Comparison of ENCODE assay signal across 18 cellular contexts in the genomic region with DNA sequence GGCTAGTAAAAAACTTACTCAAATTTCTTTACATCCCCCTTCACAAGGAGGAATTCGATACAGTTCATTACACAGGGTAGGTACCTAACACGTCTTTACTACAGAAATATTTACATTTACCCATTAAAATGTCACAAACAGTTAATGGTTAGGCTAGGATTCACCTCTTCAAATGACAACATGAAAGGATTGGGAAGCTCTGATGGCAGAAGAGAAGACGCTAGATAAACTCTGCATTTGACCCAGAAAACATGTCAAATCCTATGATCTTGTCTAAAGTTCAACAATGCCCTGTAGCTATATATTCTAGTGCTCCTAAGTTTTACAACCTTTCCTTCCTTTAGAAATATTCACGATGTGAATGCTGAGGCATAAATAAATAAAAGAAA.
DNase-seq lines count a peak whose midpoint lies in the region; ATAC-seq and TF ChIP-seq lines count a peak whose summit lies in the region.
"Had no signal": no experiment of that assay in that cellular context is flagged by ENCODE, and none has a peak within 500 bp of the region (broad histone marks: within the 10 kb centered on the region; RNA-seq: fewer than 3 reads in every experiment).

No MANE protein-coding gene starts in this region.

- peak overlapping the region; percentile 96 for H3K27ac Mint-ChIP-seq in nephron progenitor cell
- H3K27ac Mint-ChIP-seq: CD4-positive, alpha-beta T cell; HFFc6 had no signal

- peak overlapping the region; percentile 46 for H3K4me3 ChIP-seq in DOHH2 (ENCODE audit: low read length)
- no peak overlapping the region for H3K4me3 ChIP-seq in OCI-LY7 (ENCODE audit: low read depth, low read length, poor library complexity, severe bottlenecking)
- peak overlapping the region; percentile 38 for H3K4me3 ChIP-seq in adipocyte (ENCODE audit: low read length)
- no peak overlapping the region for H3K4me3 ChIP-seq in SJCRH30
- H3K4me3 ChIP-seq in foreskin fibroblast (ENCODE audit: low read depth in 1 of 2, low read length in 2 of 2): no peak overlapping the region

- BruUV-seq in OCI-LY7 (replicated peaks; lab: Mats Ljungman, UMichigan): no TSS peak

- H3K36me3 Mint-ChIP-seq in nephron progenitor cell (ENCODE audit: low read depth): peaks cover 11% of the 10 kb centered on the region

- no peak overlapping the region for H2AFZ ChIP-seq in OCI-LY7 (ENCODE audit: low read length)

- no peaks in the 10 kb centered on the region for H3K9me3 ChIP-seq in DOHH2 (ENCODE audit: control insufficient read depth, insufficient read depth, low read length)
- H3K9me3 ChIP-seq in OCI-LY7 (ENCODE audit: low read length): no peaks in the 10 kb centered on the region
- no peaks in the 10 kb centered on the region for H3K9me3 ChIP-seq in adipocyte (ENCODE audit: control insufficient read depth, low read length)
- H3K9me3 ChIP-seq in SJCRH30 (replicated peaks): no peaks in the 10 kb centered on the region

- H3K9me3 Mint-ChIP-seq in nephron progenitor cell: no peaks in the 10 kb centered on the region
- H3K9me3 Mint-ChIP-seq: CD4-positive, alpha-beta T cell; HFFc6 had no signal

- H3K4me1 ChIP-seq in DOHH2 (ENCODE audit: control insufficient read depth, low read length): peaks cover 61% of the 10 kb centered on the region
- peaks cover 30% of the 10 kb centered on the region for H3K4me1 ChIP-seq in OCI-LY7 (ENCODE audit: insufficient read depth, low read length, poor library complexity, severe bottlenecking)
- H3K4me1 ChIP-seq in adipocyte (ENCODE audit: control insufficient read depth, insufficient read depth, low read length): peaks cover 21% of the 10 kb centered on the region
- peaks cover 14% of the 10 kb centered on the region for H3K4me1 ChIP-seq in SJCRH30

- POLR2A ChIA-PET in OCI-LY7 (lab: Charles Lee): interaction anchor here (1.0 to 1.5 kb wide), 3 partner anchors 9 to 121 kb away, joined by 3 to 9 read pairs (median 3); no protein-coding TSS in a partner anchor

- intact Hi-C loops in OCI-LY7 (cut with micrococcal nuclease; ENCODE audit: unreplicated experiment) (no loop called here), left ventricle myocardium superior (cut with micrococcal nuclease) (no loop called here)

- H3K4me2 ChIP-seq in DOHH2 (ENCODE audit: low read length) (peak overlapping the region; percentile 65), OCI-LY7 (ENCODE audit: low read length) (peak overlapping the region; percentile 57)
- H3K4me2 ChIP-seq: KMS-11 had no signal

- H3K9me2 ChIP-seq in DOHH2 (replicated peaks; ENCODE audit: control insufficient read depth, low read length): no peaks in the 10 kb centered on the region
- H3K9me2 ChIP-seq in OCI-LY7 (ENCODE audit: insufficient read depth, low read length): no peaks in the 10 kb centered on the region

- DNase-seq in OCI-LY7 (ENCODE audit: low spot score): no peak
- no peak for DNase-seq in adipocyte (ENCODE audit: low read depth)
- DNase-seq in nephron progenitor cell: no peak
- no peak for DNase-seq in left ventricle myocardium superior
- DNase-seq in activated T-cell treated with anti-CD3 and anti-CD28 coated beads, Interleukin-2, amount 50 U/mL, for 1 hour: no peak
- no peak for DNase-seq in SJCRH30
- no peak for DNase-seq in foreskin fibroblast
- DNase-seq: CD4-positive, alpha-beta T cell; DND-41; GF-D8; HFFc6; NCI-H1105 treated with DMSO at 0.1 percent for 48 hours; NCI-H1930; NCI-H2171; NCI-H446 treated with DMSO at 0.1 percent for 48 hours; NCI-H748 treated with DMSO at 0.1 percent for 48 hours had no signal

- H3K27ac ChIP-seq in DOHH2 (ENCODE audit: low read depth, low read length) (peak overlapping the region; percentile 43), OCI-LY7 (ENCODE audit: low read depth, low read length, poor library complexity, severe bottlenecking) (peak overlapping the region; percentile 7), SJCRH30 (no peak overlapping the region)
- H3K27ac ChIP-seq: KMS-11 had no signal

- H3F3A ChIP-seq in DOHH2 (ENCODE audit: control insufficient read depth, insufficient read depth): peaks cover 14% of the 10 kb centered on the region

- H3K4me3 Mint-ChIP-seq in nephron progenitor cell: peak overlapping the region; percentile 20
- H3K4me3 Mint-ChIP-seq: CD4-positive, alpha-beta T cell; HFFc6 had no signal

- H3K27me3 ChIP-seq in DOHH2 (ENCODE audit: control insufficient read depth, low read length) (no peaks in the 10 kb centered on the region), adipocyte (replicated peaks; ENCODE audit: control insufficient read depth, insufficient read depth, low read length) (no peaks in the 10 kb centered on the region), SJCRH30 (no peaks in the 10 kb centered on the region)

- H3K9ac ChIP-seq in adipocyte (ENCODE audit: low read length): peak overlapping the region; percentile 12
- H3K9ac ChIP-seq: KMS-11 had no signal

- H3K36me3 ChIP-seq in DOHH2 (ENCODE audit: control insufficient read depth, low read length) (no peaks in the 10 kb centered on the region), OCI-LY7 (ENCODE audit: insufficient read depth, low read length) (no peaks in the 10 kb centered on the region), adipocyte (ENCODE audit: control insufficient read depth, insufficient read depth, low read length, severe bottlenecking) (no peaks in the 10 kb centered on the region), SJCRH30 (no peaks in the 10 kb centered on the region)

- no peak for TF ChIP-seq CTCF in DOHH2 (IDR thresholded peaks at IDR 0.05; ENCODE audit: low read depth, low read length, poor library complexity, severe bottlenecking)
- no peak for TF ChIP-seq CTCF in OCI-LY7 (conservative IDR thresholded peaks at IDR 0.05; ENCODE audit: low read length)
- TF ChIP-seq CTCF in nephron progenitor cell (IDR thresholded peaks at IDR 0.05): no peak
- no peak for TF ChIP-seq CTCF in foreskin fibroblast (IDR thresholded peaks at IDR 0.05; ENCODE audit: low read depth, low read length)

- peaks cover 78% of the 10 kb centered on the region for H3K79me2 ChIP-seq in DOHH2 (ENCODE audit: control insufficient read depth, low read length)
- H3K79me2 ChIP-seq in OCI-LY7 (ENCODE audit: insufficient read depth, low read depth, low read length): peaks cover 75% of the 10 kb centered on the region

- peaks cover 80% of the 10 kb centered on the region for H3K4me1 Mint-ChIP-seq in nephron progenitor cell

- H4K20me1 ChIP-seq in DOHH2 (ENCODE audit: control insufficient read depth, insufficient read depth, low read depth, low read length) (0 out of 2 replicates have a peak, but pooled peaks cover 4% of the 10 kb centered on the region), OCI-LY7 (ENCODE audit: insufficient read depth, low read length) (peaks cover 7% of the 10 kb centered on the region; the same call in 1 of the 2 replicates)

- CTCF ChIA-PET in OCI-LY7 (lab: Charles Lee; ENCODE audit: unreplicated experiment): no interaction called here

- no peak for ATAC-seq in left ventricle myocardium superior

- no peaks in the 10 kb centered on the region for H3K27me3 Mint-ChIP-seq in nephron progenitor cell (ENCODE audit: low read depth, poor library complexity)

Comparison
In these comparisons a context has a peak if more than half of its experiments do, and no peak if none do; other contexts are left out.
1. H3K4me3 ChIP-seq: peak in DOHH2 (single experiment) and adipocyte (single experiment); none in OCI-LY7 (single experiment), SJCRH30 (single experiment) and foreskin fibroblast (0 of 2).